ENCODE assay signal across 8 cellular contexts in the genomic region with DNA sequence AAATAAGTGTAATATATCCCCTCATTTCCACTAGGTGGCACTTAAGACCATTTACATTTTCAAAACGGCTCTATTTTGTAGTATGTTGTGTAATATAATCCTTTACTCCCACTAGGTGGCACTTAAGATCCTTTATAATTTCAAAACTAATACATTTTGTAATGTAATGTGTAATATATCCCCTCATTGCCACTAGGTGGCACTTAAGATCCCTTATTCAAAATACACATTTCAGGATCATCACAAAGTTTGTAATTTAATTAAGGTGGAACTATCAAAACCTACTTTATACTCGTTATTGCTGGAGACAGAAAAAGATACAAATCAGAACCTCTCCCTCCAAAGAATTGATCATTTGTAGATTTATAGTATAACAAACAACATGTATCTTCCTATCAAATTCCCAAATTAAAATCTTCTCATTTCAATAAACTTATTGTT.
DNase-seq lines count a peak whose midpoint lies in the region; ATAC-seq and TF ChIP-seq lines count a peak whose summit lies in the region.

No MANE protein-coding gene starts in this region.

- H3K4me3 ChIP-seq in ascending aorta (no peak overlapping the region), right cardiac atrium (ENCODE audit: low read length) (no peak overlapping the region), smooth muscle cell (no peak overlapping the region)

- TF ChIP-seq CTCF in ascending aorta (IDR thresholded peaks at IDR 0.05) (peak; percentile 74 to 87 (median 77)), smooth muscle cell (IDR thresholded peaks at IDR 0.05; ENCODE audit: borderline replicate concordance, insufficient read depth, poor library complexity, severe bottlenecking) (peak; percentile 76)

- H3K79me2 ChIP-seq in smooth muscle cell (ENCODE audit: low read depth), result no peaks in the 10 kb centered on the region

- peak; percentile 14 for DNase-seq in DMS79 (lab: John Stamatoyannopoulos, UW)
- DNase-seq in NCI-H460 (ENCODE audit: extremely low read depth, low read depth), result peak; percentile 78
- no peak for DNase-seq in ascending aorta (ENCODE audit: low spot score in 2 of 2)
- no peak for DNase-seq in right cardiac atrium
- no peak for DNase-seq in smooth muscle cell (lab: John Stamatoyannopoulos, UW; ENCODE audit: unreplicated experiment)
- no peak for DNase-seq in GOT3 (lab: John Stamatoyannopoulos, UW)

- H3F3A ChIP-seq in smooth muscle cell (ENCODE audit: low read depth), result no peaks in the 10 kb centered on the region

- 0% methylated on average over 2 of the region's 2 CpGs for WGBS in right cardiac atrium
- 16% methylated on average over 2 of the region's 2 CpGs for WGBS in smooth muscle cell (ENCODE audit: low lambda C conversion rate)

- H3K36me3 ChIP-seq in ascending aorta (no peaks in the 10 kb centered on the region), smooth muscle cell (ENCODE audit: low read depth) (no peaks in the 10 kb centered on the region)

- peak; percentile 86 for ATAC-seq in GM19468 (IDR thresholded peaks at IDR 0.05; ENCODE audit: extremely low read depth, unreplicated experiment)
- ATAC-seq in HG03520 (IDR thresholded peaks at IDR 0.05; ENCODE audit: unreplicated experiment), result peak; percentile 84
- peak; percentile 88 for ATAC-seq in right cardiac atrium

- intact Hi-C loops in ascending aorta (cut with DNase I), result loop anchor here (1.0 to 5.0 kb wide), 3 partner anchors 152 to 224 kb away; partner anchors contain the start of gene MSL3
- intact Hi-C loops in right cardiac atrium (cut with DNase I), result loop anchor here in 3 of 4 donors (5.0 to 10.0 kb wide), 6 partner anchors 189 to 391 kb away; no protein-coding TSS in a partner anchor

- H3K4me1 ChIP-seq in ascending aorta, result no peaks in the 10 kb centered on the region
- H3K4me1 ChIP-seq in right cardiac atrium (ENCODE audit: control insufficient read depth, insufficient read depth, low read length), result no peaks in the 10 kb centered on the region
- H3K4me1 ChIP-seq in smooth muscle cell (ENCODE audit: low read depth), result no peaks in the 10 kb centered on the region

- no peaks in the 10 kb centered on the region for H3K9me3 ChIP-seq in ascending aorta
- H3K9me3 ChIP-seq in right cardiac atrium (ENCODE audit: control insufficient read depth, low read length), result no peaks in the 10 kb centered on the region
- H3K9me3 ChIP-seq in smooth muscle cell (replicated peaks; ENCODE audit: low read depth), result no peaks in the 10 kb centered on the region

- H2AFZ ChIP-seq in smooth muscle cell (ENCODE audit: low read depth), result no peak overlapping the region

- no peak overlapping the region for H3K9ac ChIP-seq in smooth muscle cell (ENCODE audit: low read depth)

- no peak overlapping the region for H3K4me2 ChIP-seq in smooth muscle cell

- no peaks in the 10 kb centered on the region for H3K27me3 ChIP-seq in ascending aorta
- H3K27me3 ChIP-seq in right cardiac atrium (ENCODE audit: control insufficient read depth, insufficient read depth), result no peaks in the 10 kb centered on the region
- H3K27me3 ChIP-seq in smooth muscle cell (ENCODE audit: low read depth), result no peaks in the 10 kb centered on the region

- H3K27ac ChIP-seq in ascending aorta (no peak overlapping the region), right cardiac atrium (ENCODE audit: low read length) (no peak overlapping the region), smooth muscle cell (ENCODE audit: low read depth) (no peak overlapping the region)

- no peaks in the 10 kb centered on the region for H4K20me1 ChIP-seq in smooth muscle cell (ENCODE audit: low read depth)

Comparison
In these comparisons a context has a peak if more than half of its experiments do, and no peak if none do; other contexts are left out.
1. DNase-seq: peak in DMS79 (single experiment) and NCI-H460 (single experiment); none in ascending aorta (0 of 2), right cardiac atrium (0 of 3), smooth muscle cell (single experiment) and GOT3 (single experiment).
2. Peak in every context shown above with its lines, with median percentiles within 50 percentile points of each other: ATAC-seq.